In genomic region chr1:156366378-156366777, GRCh38 we compare ENCODE assay signal across 1 cellular context.
TF ChIP-seq lines count a peak whose summit lies in the region.

No MANE protein-coding gene starts in this region.

TF ChIP-seq in HepG2, 621 proteins besides CTCF, POLR2A, EP300 and RAD21:
- TF ChIP-seq ZNF652 (CRISPR knock-in tag; IDR thresholded peaks at IDR 0.05; ENCODE audit: borderline replicate concordance, low read depth) (peak; percentile 83), PHF21A (CRISPR knock-in tag; IDR thresholded peaks at IDR 0.05) (0 out of 2 replicates have a peak, but pooled peaks have one; percentile 16), ZNF770 (CRISPR knock-in tag; IDR thresholded peaks at IDR 0.05) (0 out of 2 replicates have a peak, but pooled peaks have one; percentile 10), SPEN (CRISPR knock-in tag; IDR thresholded peaks at IDR 0.05; ENCODE audit: low read depth) (no peak)
